In the genomic region with DNA sequence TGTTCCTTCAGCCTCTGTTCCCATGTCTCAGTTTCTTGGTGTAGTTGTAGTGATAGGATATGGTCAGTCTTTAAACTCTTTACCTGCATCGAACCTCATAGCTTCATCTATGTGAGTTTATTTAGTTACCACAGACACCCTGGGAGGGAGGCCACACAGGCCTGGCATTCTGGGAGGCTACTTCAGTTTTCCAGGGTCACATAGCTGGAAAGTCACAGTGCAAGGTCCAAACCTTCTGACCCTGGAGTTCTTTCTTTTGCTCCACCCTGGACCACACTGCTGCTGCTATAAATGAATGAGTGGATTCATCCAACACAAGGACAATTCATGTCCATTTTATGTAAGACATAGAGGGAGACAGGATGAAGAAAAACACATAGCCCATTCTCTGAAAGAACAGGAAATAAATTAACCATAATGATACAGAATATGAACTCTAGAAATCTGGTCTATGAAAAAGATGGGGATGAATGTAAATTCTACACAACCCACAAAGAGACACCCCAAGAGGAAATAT, we compare ENCODE assay signal across 26 cellular contexts.
DNase-seq lines count a peak whose midpoint lies in the region; ATAC-seq and TF ChIP-seq lines count a peak whose summit lies in the region.
"Had no signal": no experiment of that assay in that cellular context is flagged by ENCODE, and none has a peak within 500 bp of the region (broad histone marks: within the 10 kb centered on the region; RNA-seq: fewer than 3 reads in every experiment).

No MANE protein-coding gene starts in this region.

- H2AFZ ChIP-seq in PC-9 = no peak overlapping the region
- H2AFZ ChIP-seq: GM23338 had no signal

- no peak for TF ChIP-seq POLR2A in sigmoid colon (IDR thresholded peaks at IDR 0.05)
- no peak for TF ChIP-seq POLR2A in testis (IDR thresholded peaks at IDR 0.05)

- H3K27me3 Mint-ChIP-seq in CD4-positive, alpha-beta T cell = peaks cover 15% of the 10 kb centered on the region
- peaks cover 5 to 8% of the 10 kb centered on the region in 2 donors for H3K27me3 Mint-ChIP-seq in stimulated activated naive B cell treated with anti-CD40 and anti-IgM and Interleukin-4, amounts not matched to agents 10 μg/mL and 1 μg/mL and 100 μg/mL, for 72 hours

- H3F3A ChIP-seq in PC-9 (ENCODE audit: insufficient read depth, low read depth) = peaks cover 6% of the 10 kb centered on the region; the same call in 1 of the 2 replicates

- H3K4me3 ChIP-seq in PC-9 (no peak overlapping the region), sigmoid colon (no peak overlapping the region), testis (no peak overlapping the region)
- H3K4me3 ChIP-seq: GM12878, GM23338, Peyer's patch, SK-N-MC had no signal

- H3K27ac Mint-ChIP-seq in CD4-positive, alpha-beta T cell = no peak overlapping the region
- no peak overlapping the region for H3K27ac Mint-ChIP-seq in stimulated activated naive B cell treated with anti-CD40 and anti-IgM and Interleukin-4, amounts not matched to agents 10 μg/mL and 1 μg/mL and 100 μg/mL, for 72 hours
- H3K27ac Mint-ChIP-seq: CD4-positive, CD25-positive, alpha-beta regulatory T cell; GM23338 had no signal

- H3K4me1 ChIP-seq in PC-9 (replicated peaks; ENCODE audit: insufficient read depth) (no peaks in the 10 kb centered on the region), sigmoid colon (peaks cover 0 to 36% (median 26%) of the 10 kb centered on the region in 4 donors), testis (peaks cover 20% of the 10 kb centered on the region)
- H3K4me1 ChIP-seq: Caco-2 had no signal

- POLR2A ChIA-PET in PC-9 (lab: Charles Lee; ENCODE audit: unreplicated experiment) = no interaction called here
- POLR2A ChIA-PET in CD4-positive, alpha-beta T cell (lab: Charles Lee) = no interaction called here

- H3K4me1 Mint-ChIP-seq in CD4-positive, alpha-beta T cell (ENCODE audit: low read depth) = no peaks in the 10 kb centered on the region
- no peaks in the 10 kb centered on the region for H3K4me1 Mint-ChIP-seq in stimulated activated naive B cell treated with anti-CD40 and anti-IgM and Interleukin-4, amounts not matched to agents 10 μg/mL and 1 μg/mL and 100 μg/mL, for 72 hours
- H3K4me1 Mint-ChIP-seq: CD4-positive, CD25-positive, alpha-beta regulatory T cell had no signal

- no peak overlapping the region for H3K4me2 ChIP-seq in PC-9
- H3K4me2 ChIP-seq: GM23338, KMS-11 had no signal

- BruUV-seq in PC-9 (replicated peaks; lab: Mats Ljungman, UMichigan) = no TSS peak

- peak; percentile 11 for ATAC-seq in left ventricle myocardium superior
- no peak for ATAC-seq in CD4-positive, alpha-beta T cell (ENCODE audit: poor library complexity)
- ATAC-seq in stimulated activated naive B cell treated with anti-CD40 and anti-IgM and Interleukin-4, amounts not matched to agents 10 μg/mL and 1 μg/mL and 100 μg/mL, for 72 hours (replicated peaks) = no peak
- ATAC-seq: GM12878, GM23338 had no signal

- 41 to 92% methylated on average over 1 of the region's 1 CpG for WGBS in sigmoid colon, 2 donors
- WGBS in testis, 2 donors = 43 to 78% methylated on average over 1 of the region's 1 CpG

- intact Hi-C loops in PC-9 (cut with micrococcal nuclease; ENCODE audit: unreplicated experiment) (no loop called here), left ventricle myocardium superior (cut with micrococcal nuclease) (no loop called here), sigmoid colon (cut with DNase I) (no loop called here), testis (cut with DNase I; ENCODE audit: low total_unique reads) (no loop called here), head of caudate nucleus (cut with DNase I) (no loop called here)
- intact Hi-C loops in CD4-positive, alpha-beta T cell (cut with DNase I, micrococcal nuclease) = no loop called here

- TF ChIP-seq CTCF in PC-9 (conservative IDR thresholded peaks at IDR 0.05) = no peak
- TF ChIP-seq CTCF in sigmoid colon (IDR thresholded peaks at IDR 0.05) = no peak
- TF ChIP-seq CTCF in CD4-positive, alpha-beta T cell (IDR thresholded peaks at IDR 0.05) = no peak
- no peak for TF ChIP-seq CTCF in testis (IDR thresholded peaks at IDR 0.05)

- no peaks in the 10 kb centered on the region for H3K27me3 ChIP-seq in PC-9 (ENCODE audit: insufficient read depth, low read depth)
- H3K27me3 ChIP-seq in sigmoid colon = no peaks in the 10 kb centered on the region
- H3K27me3 ChIP-seq in CD4-positive, alpha-beta T cell (ENCODE audit: control insufficient read depth, insufficient read depth, low read length) = no peaks in the 10 kb centered on the region
- no peaks in the 10 kb centered on the region for H3K27me3 ChIP-seq in testis
- H3K27me3 ChIP-seq: Peyer's patch had no signal

- H3K36me3 Mint-ChIP-seq in CD4-positive, alpha-beta T cell (ENCODE audit: low read depth) = no peaks in the 10 kb centered on the region
- H3K36me3 Mint-ChIP-seq in stimulated activated naive B cell treated with anti-CD40 and anti-IgM and Interleukin-4, amounts not matched to agents 10 μg/mL and 1 μg/mL and 100 μg/mL, for 72 hours = no peaks in the 10 kb centered on the region
- H3K36me3 Mint-ChIP-seq: CD4-positive, CD25-positive, alpha-beta regulatory T cell had no signal

- no peak for TF ChIP-seq EP300 in sigmoid colon (IDR thresholded peaks at IDR 0.05)

- no peaks in the 10 kb centered on the region for H3K9me3 ChIP-seq in PC-9 (ENCODE audit: insufficient read depth, low read depth)
- no peaks in the 10 kb centered on the region for H3K9me3 ChIP-seq in sigmoid colon
- H3K9me3 ChIP-seq in CD4-positive, alpha-beta T cell (ENCODE audit: control insufficient read depth, low read length) = no peaks in the 10 kb centered on the region
- H3K9me3 ChIP-seq in testis = no peaks in the 10 kb centered on the region
- H3K9me3 ChIP-seq: Caco-2, Peyer's patch had no signal

- CTCF ChIA-PET in PC-9 (lab: Charles Lee) = no interaction called here
- CTCF ChIA-PET in CD4-positive, alpha-beta T cell (lab: Charles Lee) = no interaction called here

- no peak overlapping the region for H3K4me3 Mint-ChIP-seq in CD4-positive, alpha-beta T cell
- no peak overlapping the region for H3K4me3 Mint-ChIP-seq in stimulated activated naive B cell treated with anti-CD40 and anti-IgM and Interleukin-4, amounts not matched to agents 10 μg/mL and 1 μg/mL and 100 μg/mL, for 72 hours
- H3K4me3 Mint-ChIP-seq: CD4-positive, CD25-positive, alpha-beta regulatory T cell; GM23338 had no signal

- no peaks in the 10 kb centered on the region for H4K20me1 ChIP-seq in PC-9 (ENCODE audit: insufficient read depth)

- peaks cover 89% of the 10 kb centered on the region for H3K36me3 ChIP-seq in PC-9 (ENCODE audit: low read depth)
- H3K36me3 ChIP-seq in sigmoid colon = peaks cover 0 to 49% (median 10%) of the 10 kb centered on the region in 4 donors
- no peaks in the 10 kb centered on the region for H3K36me3 ChIP-seq in testis (ENCODE audit: low read depth, missing control alignments)
- H3K36me3 ChIP-seq: Peyer's patch had no signal

- no peaks in the 10 kb centered on the region for H3K9me2 ChIP-seq in PC-9 (ENCODE audit: insufficient read depth)

- H3K9me3 Mint-ChIP-seq in CD4-positive, alpha-beta T cell = no peaks in the 10 kb centered on the region
- no peaks in the 10 kb centered on the region for H3K9me3 Mint-ChIP-seq in stimulated activated naive B cell treated with anti-CD40 and anti-IgM and Interleukin-4, amounts not matched to agents 10 μg/mL and 1 μg/mL and 100 μg/mL, for 72 hours
- H3K9me3 Mint-ChIP-seq: GM23338 had no signal

- H3K27ac ChIP-seq in PC-9 = 0 out of 2 replicates have a peak overlapping the region, but pooled peaks have one; percentile 0
- H3K27ac ChIP-seq in sigmoid colon = peak overlapping the region; percentile 21 to 56 (median 36)
- no peak overlapping the region for H3K27ac ChIP-seq in CD4-positive, alpha-beta T cell (ENCODE audit: low read depth, low read length)
- peak overlapping the region in 1 of 2 donors; percentile 42 for H3K27ac ChIP-seq in testis
- H3K27ac ChIP-seq: HL-60, KMS-11, Peyer's patch, SK-N-MC had no signal

- DNase-seq in COLO829 (ENCODE audit: low spot score) (peak; percentile 68), PC-9 (peak in 1 of 2 experiments; percentile 3), left ventricle myocardium superior (no peak), sigmoid colon (no peak), testis (no peak), head of caudate nucleus (no peak)
- no peak for DNase-seq in CD4-positive, alpha-beta T cell
- DNase-seq in stimulated activated naive B cell treated with anti-CD40 and anti-IgM and Interleukin-4, amounts not matched to agents 10 μg/mL and 1 μg/mL and 100 μg/mL, for 72 hours = no peak
- DNase-seq: Caco-2; CD4-positive, CD25-positive, alpha-beta regulatory T cell; DND-41; HCEC 1CT; IMR-90; NCI-H1105; NCI-H146; NCI-H2029 treated with DMSO at 0.1 percent for 48 hours; NCI-H345; NCI-H524; NCI-H774; NK-92 treated with Interleukin-12 subunit alpha and Interleukin-12 subunit beta, amount 100 ng/mL, for 24 hours; Peyer's patch had no signal

- peaks cover 16% of the 10 kb centered on the region for H3K79me2 ChIP-seq in PC-9 (ENCODE audit: low read depth)
